Comparison of ENCODE assay signal across 13 cellular contexts in genomic region chr5:162391848-162392247, GRCh38.
A peak's percentile ranks its signal among the peaks of the same experiment; 100 is the strongest.
DNase-seq lines count a peak whose midpoint lies in the region; ATAC-seq and TF ChIP-seq lines count a peak whose summit lies in the region.
"Had no signal": no experiment of that assay in that cellular context is flagged by ENCODE, and none has a peak within 500 bp of the region (broad histone marks: within the 10 kb centered on the region; RNA-seq: fewer than 3 reads in every experiment).

No MANE protein-coding gene starts in this region.

- no peak overlapping the region for H3K27ac Mint-ChIP-seq in activated naive CD8-positive, alpha-beta T cell treated with anti-CD3 and anti-CD28 coated beads, Interleukin-2, amount 50 U/mL, for 24 hours
- H3K27ac Mint-ChIP-seq: CD8-positive, alpha-beta memory T cell had no signal

- WGBS in lower leg skin, 2 donors: 72 to 75% methylated on average over 4 of the region's 4 CpGs
- 72 to 77% (median 73%) methylated on average over 4 of the region's 4 CpGs for WGBS in heart left ventricle, 4 donors

- H3K4me3 Mint-ChIP-seq in activated naive CD8-positive, alpha-beta T cell treated with anti-CD3 and anti-CD28 coated beads, Interleukin-2, amount 50 U/mL, for 24 hours: no peak overlapping the region
- H3K4me3 Mint-ChIP-seq: CD8-positive, alpha-beta memory T cell had no signal

- H3K27me3 Mint-ChIP-seq in activated naive CD8-positive, alpha-beta T cell treated with anti-CD3 and anti-CD28 coated beads, Interleukin-2, amount 50 U/mL, for 24 hours: no peaks in the 10 kb centered on the region
- H3K27me3 Mint-ChIP-seq: CD8-positive, alpha-beta memory T cell had no signal

- ATAC-seq in GM18867 (IDR thresholded peaks at IDR 0.05; ENCODE audit: unreplicated experiment): peak; percentile 65
- ATAC-seq in activated naive CD8-positive, alpha-beta T cell treated with anti-CD3 and anti-CD28 coated beads, Interleukin-2, amount 50 U/mL, for 24 hours: no peak
- no peak for ATAC-seq in heart left ventricle

- no peaks in the 10 kb centered on the region for H3K36me3 ChIP-seq in heart left ventricle
- H3K36me3 ChIP-seq: BLaER1 had no signal

- TF ChIP-seq CTCF in lower leg skin (IDR thresholded peaks at IDR 0.05) (no peak), heart left ventricle (IDR thresholded peaks at IDR 0.05) (no peak)

- intact Hi-C loops in lower leg skin (cut with DNase I; ENCODE audit: low total_unique reads): no loop called here
- intact Hi-C loops in heart left ventricle (cut with DNase I): no loop called here

- peaks cover 0 to 26% (median 4%) of the 10 kb centered on the region in 12 donors for H3K9me3 ChIP-seq in heart left ventricle

- no peaks in the 10 kb centered on the region for H3K4me1 Mint-ChIP-seq in activated naive CD8-positive, alpha-beta T cell treated with anti-CD3 and anti-CD28 coated beads, Interleukin-2, amount 50 U/mL, for 24 hours
- H3K4me1 Mint-ChIP-seq: CD8-positive, alpha-beta memory T cell had no signal

- H3K27ac ChIP-seq in caudate nucleus (ENCODE audit: low read depth, low read length) (peak overlapping the region; percentile 48), heart left ventricle (no peak overlapping the region)
- H3K27ac ChIP-seq: 22Rv1, BLaER1 had no signal

- peak; percentile 67 for DNase-seq in NCI-H446 treated with DMSO at 0.1 percent for 48 hours (lab: John Stamatoyannopoulos, UW)
- DNase-seq in caudate nucleus (lab: John Stamatoyannopoulos, UW): peak in 2 of 61 donors; percentile 41 to 47
- peak; percentile 37 for DNase-seq in putamen (ENCODE audit: low spot score)
- no peak for DNase-seq in lower leg skin (ENCODE audit: low spot score in 2 of 2)
- no peak for DNase-seq in activated naive CD8-positive, alpha-beta T cell treated with anti-CD3 and anti-CD28 coated beads, Interleukin-2, amount 50 U/mL, for 24 hours
- DNase-seq in heart left ventricle: no peak
- DNase-seq: AML-193; CD8-positive, alpha-beta memory T cell; IMR-90; KBM-7 had no signal

- H3K36me3 Mint-ChIP-seq in activated naive CD8-positive, alpha-beta T cell treated with anti-CD3 and anti-CD28 coated beads, Interleukin-2, amount 50 U/mL, for 24 hours (ENCODE audit: low read depth): no peaks in the 10 kb centered on the region
- H3K36me3 Mint-ChIP-seq: CD8-positive, alpha-beta memory T cell had no signal

- TF ChIP-seq POLR2A in lower leg skin (IDR thresholded peaks at IDR 0.05) (no peak), heart left ventricle (IDR thresholded peaks at IDR 0.05) (no peak)

- no peaks in the 10 kb centered on the region for H3K27me3 ChIP-seq in heart left ventricle
- H3K27me3 ChIP-seq: BLaER1 had no signal

- peaks cover 23% of the 10 kb centered on the region for H3K9me3 Mint-ChIP-seq in activated naive CD8-positive, alpha-beta T cell treated with anti-CD3 and anti-CD28 coated beads, Interleukin-2, amount 50 U/mL, for 24 hours

- H3K4me3 ChIP-seq in lower leg skin (ENCODE audit: low read depth, poor library complexity, severe bottlenecking) (no peak overlapping the region), heart left ventricle (no peak overlapping the region)
- H3K4me3 ChIP-seq: BLaER1 had no signal

- H3K4me1 ChIP-seq in heart left ventricle: no peaks in the 10 kb centered on the region
- H3K4me1 ChIP-seq: BLaER1 had no signal

Comparison
In these comparisons a context has a peak if more than half of its experiments do, and no peak if none do; other contexts are left out.
1. DNase-seq: peak in NCI-H446 treated with DMSO at 0.1 percent for 48 hours (single experiment) and putamen (single experiment); none in lower leg skin (0 of 2), activated naive CD8-positive, alpha-beta T cell treated with anti-CD3 and anti-CD28 coated beads, Interleukin-2, amount 50 U/mL, for 24 hours (single experiment) and heart left ventricle (0 of 5).